ENCODE assay signal across 1 cellular context in genomic region chr1:173478099-173478555, GRCh38.
TF ChIP-seq lines count a peak whose summit lies in the region.

No MANE protein-coding gene starts in this region.

TF ChIP-seq in HepG2, 621 proteins besides CTCF, POLR2A, EP300 and RAD21 (continued from another document):
- no peak for TF ChIP-seq ZNF318 (CRISPR knock-in tag; IDR thresholded peaks at IDR 0.05)
- no peak for TF ChIP-seq ZNF383 (CRISPR knock-in tag; IDR thresholded peaks at IDR 0.05; ENCODE audit: borderline replicate concordance)
- TF ChIP-seq ZNF18 (CRISPR knock-in tag; IDR thresholded peaks at IDR 0.05; ENCODE audit: insufficient replicate concordance) = no peak
- TF ChIP-seq ZNF446 (CRISPR knock-in tag; IDR thresholded peaks at IDR 0.05) = no peak
- TF ChIP-seq ZNF878 (CRISPR knock-in tag; IDR thresholded peaks at IDR 0.05) = no peak
- no peak for TF ChIP-seq ZNF563 (CRISPR knock-in tag; IDR thresholded peaks at IDR 0.05)
- no peak for TF ChIP-seq ZBTB33 (CRISPR knock-in tag; IDR thresholded peaks at IDR 0.05)
- no peak for TF ChIP-seq SOX6 (IDR thresholded peaks at IDR 0.05)
- TF ChIP-seq SOX6 (CRISPR knock-in tag; IDR thresholded peaks at IDR 0.05) = 0 out of 2 replicates have a peak, but pooled peaks have one; percentile 2
- TF ChIP-seq NKX3-1 (CRISPR knock-in tag; IDR thresholded peaks at IDR 0.05) = no peak
- no peak for TF ChIP-seq SCMH1 (CRISPR knock-in tag; IDR thresholded peaks at IDR 0.05; ENCODE audit: borderline replicate concordance)
- TF ChIP-seq TFE3 (CRISPR knock-in tag; IDR thresholded peaks at IDR 0.05) = peak; percentile 28; the same call in 1 of the 2 replicates
- TF ChIP-seq THAP11 (CRISPR knock-in tag; IDR thresholded peaks at IDR 0.05) = no peak
- no peak for TF ChIP-seq SNRNP70 (IDR thresholded peaks at IDR 0.05; ENCODE audit: low read depth, low read length)
- peak; percentile 33 to 52 for TF ChIP-seq MAFK (conservative IDR thresholded peaks at IDR 0.05 in 1 of 2, IDR thresholded peaks at IDR 0.05 in 1 of 2; ENCODE audit: low read length in 2 of 2)
